Comparison of ENCODE assay signal across 8 cellular contexts in genomic region chr1:16913866-16914662, GRCh38. TPM values are rescaled to one million over a fixed set of nuclear protein-coding genes. Genes with fewer than 3 reads are reported as not detected.
A peak's percentile ranks its signal among the peaks of the same experiment; 100 is the strongest.
DNase-seq lines count a peak whose midpoint lies in the region; ATAC-seq and TF ChIP-seq lines count a peak whose summit lies in the region.

No MANE protein-coding gene starts in this region.

- peak; percentile 99 for ATAC-seq in omental fat pad (ENCODE audit: low FRiP score)

- peak; percentile 3 for TF ChIP-seq CTCF in HFF-Myc (IDR thresholded peaks at IDR 0.05; ENCODE audit: low read depth, low read length, missing control alignments)
- TF ChIP-seq CTCF in omental fat pad (IDR thresholded peaks at IDR 0.05), result no peak

- peak overlapping the region; percentile 63 for H3K4me3 ChIP-seq in HFF-Myc (replicated peaks; ENCODE audit: low read depth, low read length)

- DNase-seq in GF-D8 (lab: John Stamatoyannopoulos, UW) (peak; percentile 49), HFF-Myc (ENCODE audit: extremely low read depth, low read depth) (peak; percentile 84), NCI-H1048 (lab: John Stamatoyannopoulos, UW) (peak; percentile 98), SK-N-DZ (ENCODE audit: low spot score) (peak; percentile 90), globus pallidus (ENCODE audit: low spot score) (peak; percentile 100), omental fat pad (ENCODE audit: low spot score) (peak; percentile 63)
- DNase-seq in activated naive CD4-positive, alpha-beta T cell treated with anti-CD3 and anti-CD28 coated beads, Interleukin-2, amount 50 U/mL, for 16 hours, result peak; percentile 96

- peak overlapping the region; percentile 98 for H3K27ac ChIP-seq in temporal lobe (ENCODE audit: low read depth, low read length)

RNA-seq across cellular contexts. Expression of gene CROCC, which starts 7.7 kb away (rescaled TPM):
- 10.2 and 14.2 TPM in 2 replicates for polyA plus RNA-seq in SK-N-DZ (2014; cell fraction: cytosol; rRNA removed)
- 85.4 and 91.9 TPM in 2 replicates for polyA plus RNA-seq in SK-N-DZ (2014; cell fraction: nucleus; rRNA removed)
- total RNA-seq in omental fat pad, result 10 to 100 TPM; 10.9 to 24.1 (median 14.0) TPM
- 20.7 TPM for total RNA-seq in temporal lobe

RNA-seq across cellular contexts. Expression of gene RNU1-2, which starts 18.3 kb away (rescaled TPM):
- not detected in 2 replicates for polyA plus RNA-seq in SK-N-DZ (2014; cell fraction: cytosol; rRNA removed)
- polyA plus RNA-seq in SK-N-DZ (2014; cell fraction: nucleus; rRNA removed), result not detected in 2 replicates
- under 1 TPM; under 0.01 TPM for total RNA-seq in omental fat pad
- 73,230 TPM for total RNA-seq in temporal lobe

Comparison
In these comparisons a context has a peak if more than half of its experiments do, and no peak if none do; other contexts are left out.
1. Peak in every context shown above with its lines: DNase-seq, ATAC-seq, H3K4me3 ChIP-seq and H3K27ac ChIP-seq.
2. DNase-seq: peak in every context shown above with its lines; median percentile 100 in globus pallidus; 98 in NCI-H1048; 96 in activated naive CD4-positive, alpha-beta T cell treated with anti-CD3 and anti-CD28 coated beads, Interleukin-2, amount 50 U/mL, for 16 hours; 90 in SK-N-DZ; 84 in HFF-Myc; 63 in omental fat pad; 49 in GF-D8.
3. RNA of gene RNU1-2, which starts 18.3 kb away (total RNA-seq): 73,230 TPM in temporal lobe (single experiment); under 0.01 TPM in omental fat pad; every median in the first group is over 1,000 times any median in the second.